1 cellular context compared by ENCODE assay signal in genomic region chr19:17855333-17856152, GRCh38.
TF ChIP-seq lines count a peak whose summit lies in the region.

No MANE protein-coding gene starts in this region.

TF ChIP-seq in HepG2, 621 proteins besides CTCF, POLR2A, EP300 and RAD21 (continued from another document and continues in another):
- TF ChIP-seq ZNF142 (CRISPR knock-in tag; IDR thresholded peaks at IDR 0.05) (no peak), KLF13 (CRISPR knock-in tag; IDR thresholded peaks at IDR 0.05) (no peak), NONO (IDR thresholded peaks at IDR 0.05) (no peak), NONO (CRISPR knock-in tag; conservative IDR thresholded peaks at IDR 0.05) (no peak), NFE2 (CRISPR knock-in tag; IDR thresholded peaks at IDR 0.05) (no peak), RXRB (CRISPR knock-in tag; IDR thresholded peaks at IDR 0.05; ENCODE audit: borderline replicate concordance) (peak; percentile 54; the same call in 1 of the 2 replicates), ZFAT (CRISPR knock-in tag; conservative IDR thresholded peaks at IDR 0.05) (no peak), HNRNPH1 (optimal IDR thresholded peaks at IDR 0.05; ENCODE audit: low read depth, low read length) (no peak), SIN3A (IDR thresholded peaks at IDR 0.05; ENCODE audit: borderline replicate concordance, low read depth, low read length) (no peak), ZNF713 (CRISPR knock-in tag; IDR thresholded peaks at IDR 0.05) (no peak), ZSCAN21 (CRISPR knock-in tag; IDR thresholded peaks at IDR 0.05; ENCODE audit: borderline replicate concordance) (0 out of 2 replicates have a peak, but pooled peaks have one; percentile 46), TSC22D2 (CRISPR knock-in tag; IDR thresholded peaks at IDR 0.05; ENCODE audit: borderline replicate concordance) (no peak), MAFG (CRISPR knock-in tag; IDR thresholded peaks at IDR 0.05) (no peak), ERF (CRISPR knock-in tag; IDR thresholded peaks at IDR 0.05) (peak; percentile 65; the same call in 1 of the 2 replicates), PLSCR1 (CRISPR knock-in tag; IDR thresholded peaks at IDR 0.05; ENCODE audit: borderline replicate concordance) (no peak), HDAC1 (CRISPR knock-in tag; IDR thresholded peaks at IDR 0.05) (no peak), ZNF703 (CRISPR knock-in tag; IDR thresholded peaks at IDR 0.05; ENCODE audit: borderline replicate concordance) (no peak), ZSCAN9 (CRISPR knock-in tag; IDR thresholded peaks at IDR 0.05; ENCODE audit: borderline replicate concordance) (no peak), ATRX (CRISPR knock-in tag; IDR thresholded peaks at IDR 0.05; ENCODE audit: borderline replicate concordance) (no peak), ZFP90 (CRISPR knock-in tag; IDR thresholded peaks at IDR 0.05; ENCODE audit: borderline replicate concordance) (0 out of 2 replicates have a peak, but pooled peaks have one; percentile 27), ZNF143 (CRISPR knock-in tag; IDR thresholded peaks at IDR 0.05) (no peak), YY1 (IDR thresholded peaks at IDR 0.05; ENCODE audit: insufficient read depth, insufficient replicate concordance, low read depth, low read length) (peak; percentile 41), SMAD3 (CRISPR knock-in tag; IDR thresholded peaks at IDR 0.05) (0 out of 2 replicates have a peak, but pooled peaks have one; percentile 62), GMEB1 (CRISPR knock-in tag; IDR thresholded peaks at IDR 0.05; ENCODE audit: borderline replicate concordance) (no peak), KLF11 (CRISPR knock-in tag; IDR thresholded peaks at IDR 0.05) (no peak), NR2F1 (CRISPR knock-in tag; IDR thresholded peaks at IDR 0.05) (no peak), ATF2 (CRISPR knock-in tag; IDR thresholded peaks at IDR 0.05) (no peak), NFYC (CRISPR knock-in tag; IDR thresholded peaks at IDR 0.05) (peak; percentile 17; the same call in 1 of the 2 replicates), SOX6 (IDR thresholded peaks at IDR 0.05) (no peak), SOX6 (CRISPR knock-in tag; IDR thresholded peaks at IDR 0.05) (peak; percentile 21; the same call in 1 of the 2 replicates), KMT2A (CRISPR knock-in tag; IDR thresholded peaks at IDR 0.05) (no peak), ZNF83 (CRISPR knock-in tag; IDR thresholded peaks at IDR 0.05; ENCODE audit: borderline replicate concordance) (no peak), ZNF563 (CRISPR knock-in tag; IDR thresholded peaks at IDR 0.05) (no peak), KDM4B (CRISPR knock-in tag; IDR thresholded peaks at IDR 0.05) (no peak), ZFP91 (CRISPR knock-in tag; IDR thresholded peaks at IDR 0.05; ENCODE audit: borderline replicate concordance) (peak; percentile 54), GPBP1L1 (CRISPR knock-in tag; IDR thresholded peaks at IDR 0.05) (no peak), ADNP (CRISPR knock-in tag; IDR thresholded peaks at IDR 0.05) (no peak), ZNF574 (CRISPR knock-in tag; IDR thresholded peaks at IDR 0.05) (no peak), POLR2AphosphoS2 (IDR thresholded peaks at IDR 0.05; ENCODE audit: low read depth, low read length) (no peak), ZBTB8A (CRISPR knock-in tag; IDR thresholded peaks at IDR 0.05; ENCODE audit: borderline replicate concordance, low read depth) (no peak), RORA (CRISPR knock-in tag; IDR thresholded peaks at IDR 0.05) (no peak), SATB2 (CRISPR knock-in tag; IDR thresholded peaks at IDR 0.05) (no peak), ZNF382 (CRISPR knock-in tag; IDR thresholded peaks at IDR 0.05; ENCODE audit: borderline replicate concordance) (no peak), ZNF264 (CRISPR knock-in tag; IDR thresholded peaks at IDR 0.05) (no peak), KAT2B (IDR thresholded peaks at IDR 0.05; ENCODE audit: borderline replicate concordance, low read depth, low read length) (no peak), MXD4 (CRISPR knock-in tag; IDR thresholded peaks at IDR 0.05) (0 out of 2 replicates have a peak, but pooled peaks have one; percentile 45), FUBP1 (CRISPR knock-in tag; IDR thresholded peaks at IDR 0.05; ENCODE audit: borderline replicate concordance) (no peak), RELA (CRISPR knock-in tag; IDR thresholded peaks at IDR 0.05) (no peak), ZNF335 (CRISPR knock-in tag; IDR thresholded peaks at IDR 0.05) (no peak), PLRG1 (conservative IDR thresholded peaks at IDR 0.05) (no peak), FOSL2 (CRISPR knock-in tag; IDR thresholded peaks at IDR 0.05) (peak; percentile 51), SIX4 (CRISPR knock-in tag; IDR thresholded peaks at IDR 0.05) (no peak)
